1 cellular context compared by ENCODE assay signal in the genomic region with DNA sequence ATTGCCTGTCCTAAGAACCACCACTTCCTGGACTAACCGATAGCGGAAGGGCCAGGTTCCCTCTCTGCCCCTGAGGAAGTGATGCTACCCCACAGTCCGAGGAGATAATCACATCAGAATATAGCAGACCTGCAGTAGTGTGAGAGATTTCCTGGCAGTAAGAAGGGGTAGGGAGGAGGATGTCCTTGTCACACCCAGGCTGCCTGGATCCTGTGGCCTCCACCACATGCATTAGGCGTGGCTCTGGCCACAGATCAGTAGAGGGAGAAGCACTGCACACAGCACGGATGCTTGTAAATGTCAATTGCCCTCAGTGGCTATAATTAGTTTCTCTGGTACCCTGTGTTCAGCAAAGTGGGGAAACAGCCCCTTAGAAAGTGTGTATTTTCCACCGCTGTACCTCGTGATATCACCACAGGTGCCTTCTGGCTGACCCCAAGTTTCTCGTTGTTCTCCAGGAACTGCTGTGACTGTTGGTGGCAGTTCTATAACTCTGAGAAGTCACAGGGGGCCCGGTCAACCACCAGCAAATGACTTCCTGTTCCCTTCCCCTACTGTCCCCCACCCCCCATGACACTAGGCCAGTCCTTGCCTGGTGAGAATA.
TF ChIP-seq lines count a peak whose summit lies in the region.

No MANE protein-coding gene starts in this region.

TF ChIP-seq in GM12878, 131 proteins besides CTCF, POLR2A, EP300 and RAD21 (continued from another document and continues in another):
- TF ChIP-seq, protein P1, sequence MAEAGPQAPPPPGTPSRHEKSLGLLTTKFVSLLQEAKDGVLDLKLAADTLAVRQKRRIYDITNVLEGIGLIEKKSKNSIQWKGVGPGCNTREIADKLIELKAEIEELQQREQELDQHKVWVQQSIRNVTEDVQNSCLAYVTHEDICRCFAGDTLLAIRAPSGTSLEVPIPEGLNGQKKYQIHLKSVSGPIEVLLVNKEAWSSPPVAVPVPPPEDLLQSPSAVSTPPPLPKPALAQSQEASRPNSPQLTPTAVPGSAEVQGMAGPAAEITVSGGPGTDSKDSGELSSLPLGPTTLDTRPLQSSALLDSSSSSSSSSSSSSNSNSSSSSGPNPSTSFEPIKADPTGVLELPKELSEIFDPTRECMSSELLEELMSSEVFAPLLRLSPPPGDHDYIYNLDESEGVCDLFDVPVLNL (IDR thresholded peaks at IDR 0.05; ENCODE audit: low read depth, low read length), result no peak
- TF ChIP-seq RAD51 (IDR thresholded peaks at IDR 0.05), result 0 out of 2 replicates have a peak, but pooled peaks have one; percentile 15
- no peak for TF ChIP-seq HDGF (IDR thresholded peaks at IDR 0.05)
- TF ChIP-seq, protein P2, sequence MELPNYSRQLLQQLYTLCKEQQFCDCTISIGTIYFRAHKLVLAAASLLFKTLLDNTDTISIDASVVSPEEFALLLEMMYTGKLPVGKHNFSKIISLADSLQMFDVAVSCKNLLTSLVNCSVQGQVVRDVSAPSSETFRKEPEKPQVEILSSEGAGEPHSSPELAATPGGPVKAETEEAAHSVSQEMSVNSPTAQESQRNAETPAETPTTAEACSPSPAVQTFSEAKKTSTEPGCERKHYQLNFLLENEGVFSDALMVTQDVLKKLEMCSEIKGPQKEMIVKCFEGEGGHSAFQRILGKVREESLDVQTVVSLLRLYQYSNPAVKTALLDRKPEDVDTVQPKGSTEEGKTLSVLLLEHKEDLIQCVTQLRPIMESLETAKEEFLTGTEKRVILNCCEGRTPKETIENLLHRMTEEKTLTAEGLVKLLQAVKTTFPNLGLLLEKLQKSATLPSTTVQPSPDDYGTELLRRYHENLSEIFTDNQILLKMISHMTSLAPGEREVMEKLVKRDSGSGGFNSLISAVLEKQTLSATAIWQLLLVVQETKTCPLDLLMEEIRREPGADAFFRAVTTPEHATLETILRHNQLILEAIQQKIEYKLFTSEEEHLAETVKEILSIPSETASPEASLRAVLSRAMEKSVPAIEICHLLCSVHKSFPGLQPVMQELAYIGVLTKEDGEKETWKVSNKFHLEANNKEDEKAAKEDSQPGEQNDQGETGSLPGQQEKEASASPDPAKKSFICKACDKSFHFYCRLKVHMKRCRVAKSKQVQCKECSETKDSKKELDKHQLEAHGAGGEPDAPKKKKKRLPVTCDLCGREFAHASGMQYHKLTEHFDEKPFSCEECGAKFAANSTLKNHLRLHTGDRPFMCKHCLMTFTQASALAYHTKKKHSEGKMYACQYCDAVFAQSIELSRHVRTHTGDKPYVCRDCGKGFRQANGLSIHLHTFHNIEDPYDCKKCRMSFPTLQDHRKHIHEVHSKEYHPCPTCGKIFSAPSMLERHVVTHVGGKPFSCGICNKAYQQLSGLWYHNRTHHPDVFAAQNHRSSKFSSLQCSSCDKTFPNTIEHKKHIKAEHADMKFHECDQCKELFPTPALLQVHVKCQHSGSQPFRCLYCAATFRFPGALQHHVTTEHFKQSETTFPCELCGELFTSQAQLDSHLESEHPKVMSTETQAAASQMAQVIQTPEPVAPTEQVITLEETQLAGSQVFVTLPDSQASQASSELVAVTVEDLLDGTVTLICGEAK (IDR thresholded peaks at IDR 0.05; ENCODE audit: borderline replicate concordance), result no peak
- TF ChIP-seq ATF7 (IDR thresholded peaks at IDR 0.05; ENCODE audit: low read depth), result peak; percentile 51
- TF ChIP-seq KDM1A (IDR thresholded peaks at IDR 0.05; ENCODE audit: borderline replicate concordance), result no peak
- TF ChIP-seq YBX1 (IDR thresholded peaks at IDR 0.05), result no peak
- no peak for TF ChIP-seq IRF4 (IDR thresholded peaks at IDR 0.05; ENCODE audit: low read depth, low read length)
- TF ChIP-seq ZBED1 (IDR thresholded peaks at IDR 0.05; ENCODE audit: borderline replicate concordance), result no peak
- TF ChIP-seq, protein P3, sequence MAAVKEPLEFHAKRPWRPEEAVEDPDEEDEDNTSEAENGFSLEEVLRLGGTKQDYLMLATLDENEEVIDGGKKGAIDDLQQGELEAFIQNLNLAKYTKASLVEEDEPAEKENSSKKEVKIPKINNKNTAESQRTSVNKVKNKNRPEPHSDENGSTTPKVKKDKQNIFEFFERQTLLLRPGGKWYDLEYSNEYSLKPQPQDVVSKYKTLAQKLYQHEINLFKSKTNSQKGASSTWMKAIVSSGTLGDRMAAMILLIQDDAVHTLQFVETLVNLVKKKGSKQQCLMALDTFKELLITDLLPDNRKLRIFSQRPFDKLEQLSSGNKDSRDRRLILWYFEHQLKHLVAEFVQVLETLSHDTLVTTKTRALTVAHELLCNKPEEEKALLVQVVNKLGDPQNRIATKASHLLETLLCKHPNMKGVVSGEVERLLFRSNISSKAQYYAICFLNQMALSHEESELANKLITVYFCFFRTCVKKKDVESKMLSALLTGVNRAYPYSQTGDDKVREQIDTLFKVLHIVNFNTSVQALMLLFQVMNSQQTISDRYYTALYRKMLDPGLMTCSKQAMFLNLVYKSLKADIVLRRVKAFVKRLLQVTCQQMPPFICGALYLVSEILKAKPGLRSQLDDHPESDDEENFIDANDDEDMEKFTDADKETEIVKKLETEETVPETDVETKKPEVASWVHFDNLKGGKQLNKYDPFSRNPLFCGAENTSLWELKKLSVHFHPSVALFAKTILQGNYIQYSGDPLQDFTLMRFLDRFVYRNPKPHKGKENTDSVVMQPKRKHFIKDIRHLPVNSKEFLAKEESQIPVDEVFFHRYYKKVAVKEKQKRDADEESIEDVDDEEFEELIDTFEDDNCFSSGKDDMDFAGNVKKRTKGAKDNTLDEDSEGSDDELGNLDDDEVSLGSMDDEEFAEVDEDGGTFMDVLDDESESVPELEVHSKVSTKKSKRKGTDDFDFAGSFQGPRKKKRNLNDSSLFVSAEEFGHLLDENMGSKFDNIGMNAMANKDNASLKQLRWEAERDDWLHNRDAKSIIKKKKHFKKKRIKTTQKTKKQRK (IDR thresholded peaks at IDR 0.05; ENCODE audit: low read depth, low read length), result no peak
- peak; percentile 41; the same call in 1 of the 2 replicates for TF ChIP-seq MTA3 (IDR thresholded peaks at IDR 0.05; ENCODE audit: borderline replicate concordance, low read length)
- peak; percentile 54 for TF ChIP-seq MEF2B (IDR thresholded peaks at IDR 0.05; ENCODE audit: partially characterized antibody, poor library complexity, severe bottlenecking)
- no peak for TF ChIP-seq CBFB (IDR thresholded peaks at IDR 0.05; ENCODE audit: low read depth)
- TF ChIP-seq SMARCA5 (IDR thresholded peaks at IDR 0.05), result no peak
- TF ChIP-seq BHLHE40 (IDR thresholded peaks at IDR 0.05; ENCODE audit: borderline replicate concordance in 1 of 2, low read depth in 2 of 2, low read length in 1 of 2), result peak in 1 of 2 experiments; percentile 32; a peak in 1 of 4 replicates
- no peak for TF ChIP-seq FOXK2 (IDR thresholded peaks at IDR 0.05)
- no peak for TF ChIP-seq HDAC6 (IDR thresholded peaks at IDR 0.05; ENCODE audit: unreplicated experiment)
- TF ChIP-seq, protein P4, sequence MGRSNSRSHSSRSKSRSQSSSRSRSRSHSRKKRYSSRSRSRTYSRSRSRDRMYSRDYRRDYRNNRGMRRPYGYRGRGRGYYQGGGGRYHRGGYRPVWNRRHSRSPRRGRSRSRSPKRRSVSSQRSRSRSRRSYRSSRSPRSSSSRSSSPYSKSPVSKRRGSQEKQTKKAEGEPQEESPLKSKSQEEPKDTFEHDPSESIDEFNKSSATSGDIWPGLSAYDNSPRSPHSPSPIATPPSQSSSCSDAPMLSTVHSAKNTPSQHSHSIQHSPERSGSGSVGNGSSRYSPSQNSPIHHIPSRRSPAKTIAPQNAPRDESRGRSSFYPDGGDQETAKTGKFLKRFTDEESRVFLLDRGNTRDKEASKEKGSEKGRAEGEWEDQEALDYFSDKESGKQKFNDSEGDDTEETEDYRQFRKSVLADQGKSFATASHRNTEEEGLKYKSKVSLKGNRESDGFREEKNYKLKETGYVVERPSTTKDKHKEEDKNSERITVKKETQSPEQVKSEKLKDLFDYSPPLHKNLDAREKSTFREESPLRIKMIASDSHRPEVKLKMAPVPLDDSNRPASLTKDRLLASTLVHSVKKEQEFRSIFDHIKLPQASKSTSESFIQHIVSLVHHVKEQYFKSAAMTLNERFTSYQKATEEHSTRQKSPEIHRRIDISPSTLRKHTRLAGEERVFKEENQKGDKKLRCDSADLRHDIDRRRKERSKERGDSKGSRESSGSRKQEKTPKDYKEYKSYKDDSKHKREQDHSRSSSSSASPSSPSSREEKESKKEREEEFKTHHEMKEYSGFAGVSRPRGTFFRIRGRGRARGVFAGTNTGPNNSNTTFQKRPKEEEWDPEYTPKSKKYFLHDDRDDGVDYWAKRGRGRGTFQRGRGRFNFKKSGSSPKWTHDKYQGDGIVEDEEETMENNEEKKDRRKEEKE (IDR thresholded peaks at IDR 0.05), result no peak
- no peak; the same call in 1 of the 2 replicates for TF ChIP-seq PAX5 (IDR thresholded peaks at IDR 0.05; ENCODE audit: borderline replicate concordance, low read depth, low read length)
- TF ChIP-seq CBX3 (IDR thresholded peaks at IDR 0.05; ENCODE audit: borderline replicate concordance, low read depth), result no peak
- TF ChIP-seq, protein P5, sequence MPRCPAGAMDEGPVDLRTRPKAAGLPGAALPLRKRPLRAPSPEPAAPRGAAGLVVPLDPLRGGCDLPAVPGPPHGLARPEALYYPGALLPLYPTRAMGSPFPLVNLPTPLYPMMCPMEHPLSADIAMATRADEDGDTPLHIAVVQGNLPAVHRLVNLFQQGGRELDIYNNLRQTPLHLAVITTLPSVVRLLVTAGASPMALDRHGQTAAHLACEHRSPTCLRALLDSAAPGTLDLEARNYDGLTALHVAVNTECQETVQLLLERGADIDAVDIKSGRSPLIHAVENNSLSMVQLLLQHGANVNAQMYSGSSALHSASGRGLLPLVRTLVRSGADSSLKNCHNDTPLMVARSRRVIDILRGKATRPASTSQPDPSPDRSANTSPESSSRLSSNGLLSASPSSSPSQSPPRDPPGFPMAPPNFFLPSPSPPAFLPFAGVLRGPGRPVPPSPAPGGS (IDR thresholded peaks at IDR 0.05; ENCODE audit: borderline replicate concordance, insufficient read depth, low read depth, low read length, poor library complexity, severe bottlenecking), result no peak
- TF ChIP-seq MTA2 (IDR thresholded peaks at IDR 0.05; ENCODE audit: low read depth), result peak; percentile 31; the same call in 1 of the 2 replicates
- TF ChIP-seq, protein P6, sequence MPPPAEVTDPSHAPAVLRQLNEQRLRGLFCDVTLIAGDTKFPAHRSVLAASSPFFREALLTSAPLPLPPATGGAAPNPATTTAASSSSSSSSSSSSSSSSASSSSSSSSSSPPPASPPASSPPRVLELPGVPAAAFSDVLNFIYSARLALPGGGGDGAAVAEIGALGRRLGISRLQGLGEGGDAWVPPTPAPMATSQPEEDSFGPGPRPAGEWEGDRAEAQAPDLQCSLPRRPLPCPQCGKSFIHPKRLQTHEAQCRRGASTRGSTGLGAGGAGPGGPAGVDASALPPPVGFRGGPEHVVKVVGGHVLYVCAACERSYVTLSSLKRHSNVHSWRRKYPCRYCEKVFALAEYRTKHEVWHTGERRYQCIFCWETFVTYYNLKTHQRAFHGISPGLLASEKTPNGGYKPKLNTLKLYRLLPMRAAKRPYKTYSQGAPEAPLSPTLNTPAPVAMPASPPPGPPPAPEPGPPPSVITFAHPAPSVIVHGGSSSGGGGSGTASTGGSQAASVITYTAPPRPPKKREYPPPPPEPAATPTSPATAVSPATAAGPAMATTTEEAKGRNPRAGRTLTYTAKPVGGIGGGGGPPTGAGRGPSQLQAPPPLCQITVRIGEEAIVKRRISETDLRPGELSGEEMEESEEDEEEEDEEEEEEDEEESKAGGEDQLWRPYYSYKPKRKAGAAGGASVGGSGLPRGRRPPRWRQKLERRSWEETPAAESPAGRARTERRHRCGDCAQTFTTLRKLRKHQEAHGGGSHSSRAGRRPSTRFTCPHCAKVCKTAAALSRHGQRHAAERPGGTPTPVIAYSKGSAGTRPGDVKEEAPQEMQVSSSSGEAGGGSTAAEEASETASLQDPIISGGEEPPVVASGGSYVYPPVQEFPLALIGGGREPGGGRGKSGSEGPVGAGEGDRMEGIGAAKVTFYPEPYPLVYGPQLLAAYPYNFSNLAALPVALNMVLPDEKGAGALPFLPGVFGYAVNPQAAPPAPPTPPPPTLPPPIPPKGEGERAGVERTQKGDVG (CRISPR knock-in tag; IDR thresholded peaks at IDR 0.05), result no peak
- no peak for TF ChIP-seq SMAD5 (IDR thresholded peaks at IDR 0.05; ENCODE audit: low read depth)
- TF ChIP-seq, protein P7, sequence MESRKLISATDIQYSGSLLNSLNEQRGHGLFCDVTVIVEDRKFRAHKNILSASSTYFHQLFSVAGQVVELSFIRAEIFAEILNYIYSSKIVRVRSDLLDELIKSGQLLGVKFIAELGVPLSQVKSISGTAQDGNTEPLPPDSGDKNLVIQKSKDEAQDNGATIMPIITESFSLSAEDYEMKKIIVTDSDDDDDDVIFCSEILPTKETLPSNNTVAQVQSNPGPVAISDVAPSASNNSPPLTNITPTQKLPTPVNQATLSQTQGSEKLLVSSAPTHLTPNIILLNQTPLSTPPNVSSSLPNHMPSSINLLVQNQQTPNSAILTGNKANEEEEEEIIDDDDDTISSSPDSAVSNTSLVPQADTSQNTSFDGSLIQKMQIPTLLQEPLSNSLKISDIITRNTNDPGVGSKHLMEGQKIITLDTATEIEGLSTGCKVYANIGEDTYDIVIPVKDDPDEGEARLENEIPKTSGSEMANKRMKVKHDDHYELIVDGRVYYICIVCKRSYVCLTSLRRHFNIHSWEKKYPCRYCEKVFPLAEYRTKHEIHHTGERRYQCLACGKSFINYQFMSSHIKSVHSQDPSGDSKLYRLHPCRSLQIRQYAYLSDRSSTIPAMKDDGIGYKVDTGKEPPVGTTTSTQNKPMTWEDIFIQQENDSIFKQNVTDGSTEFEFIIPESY (IDR thresholded peaks at IDR 0.05), result no peak
- TF ChIP-seq LARP7 (IDR thresholded peaks at IDR 0.05), result no peak
- no peak for TF ChIP-seq PML (IDR thresholded peaks at IDR 0.05; ENCODE audit: low read length)
- no peak for TF ChIP-seq ZNF217 (IDR thresholded peaks at IDR 0.05)
- TF ChIP-seq, protein P8, sequence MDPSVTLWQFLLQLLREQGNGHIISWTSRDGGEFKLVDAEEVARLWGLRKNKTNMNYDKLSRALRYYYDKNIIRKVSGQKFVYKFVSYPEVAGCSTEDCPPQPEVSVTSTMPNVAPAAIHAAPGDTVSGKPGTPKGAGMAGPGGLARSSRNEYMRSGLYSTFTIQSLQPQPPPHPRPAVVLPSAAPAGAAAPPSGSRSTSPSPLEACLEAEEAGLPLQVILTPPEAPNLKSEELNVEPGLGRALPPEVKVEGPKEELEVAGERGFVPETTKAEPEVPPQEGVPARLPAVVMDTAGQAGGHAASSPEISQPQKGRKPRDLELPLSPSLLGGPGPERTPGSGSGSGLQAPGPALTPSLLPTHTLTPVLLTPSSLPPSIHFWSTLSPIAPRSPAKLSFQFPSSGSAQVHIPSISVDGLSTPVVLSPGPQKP (IDR thresholded peaks at IDR 0.05; ENCODE audit: low read depth, low read length), result no peak
- TF ChIP-seq EED (IDR thresholded peaks at IDR 0.05; ENCODE audit: low read depth), result no peak
- TF ChIP-seq, protein P9, sequence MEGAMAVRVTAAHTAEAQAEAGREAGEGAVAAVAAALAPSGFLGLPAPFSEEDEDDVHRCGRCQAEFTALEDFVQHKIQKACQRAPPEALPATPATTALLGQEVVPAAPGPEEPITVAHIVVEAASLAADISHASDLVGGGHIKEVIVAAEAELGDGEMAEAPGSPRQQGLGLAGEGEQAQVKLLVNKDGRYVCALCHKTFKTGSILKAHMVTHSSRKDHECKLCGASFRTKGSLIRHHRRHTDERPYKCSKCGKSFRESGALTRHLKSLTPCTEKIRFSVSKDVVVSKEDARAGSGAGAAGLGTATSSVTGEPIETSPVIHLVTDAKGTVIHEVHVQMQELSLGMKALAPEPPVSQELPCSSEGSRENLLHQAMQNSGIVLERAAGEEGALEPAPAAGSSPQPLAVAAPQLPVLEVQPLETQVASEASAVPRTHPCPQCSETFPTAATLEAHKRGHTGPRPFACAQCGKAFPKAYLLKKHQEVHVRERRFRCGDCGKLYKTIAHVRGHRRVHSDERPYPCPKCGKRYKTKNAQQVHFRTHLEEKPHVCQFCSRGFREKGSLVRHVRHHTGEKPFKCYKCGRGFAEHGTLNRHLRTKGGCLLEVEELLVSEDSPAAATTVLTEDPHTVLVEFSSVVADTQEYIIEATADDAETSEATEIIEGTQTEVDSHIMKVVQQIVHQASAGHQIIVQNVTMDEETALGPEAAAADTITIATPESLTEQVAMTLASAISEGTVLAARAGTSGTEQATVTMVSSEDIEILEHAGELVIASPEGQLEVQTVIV (IDR thresholded peaks at IDR 0.05; ENCODE audit: borderline replicate concordance, partially characterized antibody), result no peak
- no peak for TF ChIP-seq GABPA (IDR thresholded peaks at IDR 0.05; ENCODE audit: low read depth)
